Comparison of ENCODE assay signal across 8 cellular contexts in genomic region chr19:48810151-48810550, GRCh38. TPM values are rescaled to one million over a fixed set of nuclear protein-coding genes. Genes with fewer than 3 reads are reported as not detected.
DNase-seq lines count a peak whose midpoint lies in the region; ATAC-seq and TF ChIP-seq lines count a peak whose summit lies in the region.

No MANE protein-coding gene starts in this region.

- H3K4me3 ChIP-seq in kidney epithelial cell (ENCODE audit: low read depth, low read length) (peak overlapping the region; percentile 69), thoracic aorta (peak overlapping the region; percentile 83)

- H3K27me3 ChIP-seq in kidney epithelial cell (ENCODE audit: control insufficient read depth, insufficient read depth, low read length) (no peaks in the 10 kb centered on the region), thoracic aorta (replicated peaks; ENCODE audit: insufficient read depth) (no peaks in the 10 kb centered on the region)

- H3K4me1 Mint-ChIP-seq in activated CD8-positive, alpha-beta memory T cell treated with anti-CD3 and anti-CD28 coated beads, Interleukin-2, amount 10 ng/mL, durations not matched to agents 7 days and 5 days = peaks cover 23% of the 10 kb centered on the region

- CTCF ChIA-PET in activated CD8-positive, alpha-beta memory T cell treated with anti-CD3 and anti-CD28 coated beads, Interleukin-2, amount 10 ng/mL, durations not matched to agents 7 days and 5 days (lab: Charles Lee) = interaction anchor here (1.0 to 9.0 kb wide), 7 partner anchors 15 to 184 kb away, joined by 3 to 92 read pairs (median 7); partner anchors contain the start of genes GYS1, HSD17B14 and RUVBL2

- DNase-seq in activated CD8-positive, alpha-beta memory T cell treated with anti-CD3 and anti-CD28 coated beads, Interleukin-2, amount 10 ng/mL, durations not matched to agents 7 days and 5 days = no peak
- DNase-seq in activated CD8-positive, alpha-beta memory T cell treated with anti-CD3 and anti-CD28 coated beads for 24 hours = no peak
- no peak for DNase-seq in activated naive CD4-positive, alpha-beta T cell treated with anti-CD3 and anti-CD28 coated beads, Interleukin-2, amount 50 U/mL, for 72 hours (ENCODE audit: low spot score in 2 of 2)
- DNase-seq in kidney epithelial cell (ENCODE audit: low read depth) (no peak), thoracic aorta (ENCODE audit: low spot score) (no peak), NCI-H1092 treated with DMSO at 0.1 percent for 48 hours (lab: John Stamatoyannopoulos, UW) (no peak), medulla oblongata (ENCODE audit: extremely low spot score) (no peak)

- peaks cover 6 to 26% of the 10 kb centered on the region in 2 donors for H3K4me1 ChIP-seq in thoracic aorta (ENCODE audit: control insufficient read depth in 1 of 2, low read depth in 2 of 2)

- TF ChIP-seq CTCF in kidney epithelial cell (IDR thresholded peaks at IDR 0.05; ENCODE audit: insufficient read depth, low read length, poor library complexity, severe bottlenecking) = no peak
- TF ChIP-seq CTCF in thoracic aorta (IDR thresholded peaks at IDR 0.05) = no peak

- no peaks in the 10 kb centered on the region for H3K27me3 Mint-ChIP-seq in activated CD8-positive, alpha-beta memory T cell treated with anti-CD3 and anti-CD28 coated beads, Interleukin-2, amount 10 ng/mL, durations not matched to agents 7 days and 5 days

- peak overlapping the region; percentile 35 for H3K27ac Mint-ChIP-seq in activated CD8-positive, alpha-beta memory T cell treated with anti-CD3 and anti-CD28 coated beads, Interleukin-2, amount 10 ng/mL, durations not matched to agents 7 days and 5 days
- peak overlapping the region; percentile 82 to 90 for H3K27ac Mint-ChIP-seq in activated naive CD4-positive, alpha-beta T cell treated with anti-CD3 and anti-CD28 coated beads, Interleukin-2, amount 50 U/mL, for 72 hours

- H3K27ac ChIP-seq in thoracic aorta = peak overlapping the region; percentile 81 to 91

- no peak for ATAC-seq in activated CD8-positive, alpha-beta memory T cell treated with anti-CD3 and anti-CD28 coated beads, Interleukin-2, amount 10 ng/mL, durations not matched to agents 7 days and 5 days
- ATAC-seq in activated naive CD4-positive, alpha-beta T cell treated with anti-CD3 and anti-CD28 coated beads, Interleukin-2, amount 50 U/mL, for 72 hours = no peak
- no peak for ATAC-seq in thoracic aorta (ENCODE audit: insufficient number of reproducible peaks, low FRiP score, low read depth)
- ATAC-seq in esophagus mucosa = no peak

- no peaks in the 10 kb centered on the region for H3K36me3 Mint-ChIP-seq in activated CD8-positive, alpha-beta memory T cell treated with anti-CD3 and anti-CD28 coated beads, Interleukin-2, amount 10 ng/mL, durations not matched to agents 7 days and 5 days
- H3K36me3 Mint-ChIP-seq in activated naive CD4-positive, alpha-beta T cell treated with anti-CD3 and anti-CD28 coated beads, Interleukin-2, amount 50 U/mL, for 72 hours = peaks cover 0 to 4% of the 10 kb centered on the region in 2 donors

- no peaks in the 10 kb centered on the region for H3K9me3 Mint-ChIP-seq in activated CD8-positive, alpha-beta memory T cell treated with anti-CD3 and anti-CD28 coated beads, Interleukin-2, amount 10 ng/mL, durations not matched to agents 7 days and 5 days (ENCODE audit: low read depth)
- no peaks in the 10 kb centered on the region for H3K9me3 Mint-ChIP-seq in activated naive CD4-positive, alpha-beta T cell treated with anti-CD3 and anti-CD28 coated beads, Interleukin-2, amount 50 U/mL, for 72 hours

- H3K4me3 Mint-ChIP-seq in activated CD8-positive, alpha-beta memory T cell treated with anti-CD3 and anti-CD28 coated beads, Interleukin-2, amount 10 ng/mL, durations not matched to agents 7 days and 5 days = peak overlapping the region; percentile 79

- H3K36me3 ChIP-seq in kidney epithelial cell (ENCODE audit: control insufficient read depth, insufficient read depth, low read length) (peaks cover 2% of the 10 kb centered on the region), thoracic aorta (peaks cover 4% of the 10 kb centered on the region)

- no peaks in the 10 kb centered on the region for H3K9me3 ChIP-seq in thoracic aorta

RNA-seq across cellular contexts. Expression of gene BCAT2, which starts 0.7 kb away (rescaled TPM):
- total RNA-seq in activated CD8-positive, alpha-beta memory T cell treated with anti-CD3 and anti-CD28 coated beads, Interleukin-2, amount 10 ng/mL, durations not matched to agents 7 days and 5 days = 10 to 100 TPM; 46.7 to 54.6 TPM
- total RNA-seq in activated naive CD4-positive, alpha-beta T cell treated with anti-CD3 and anti-CD28 coated beads, Interleukin-2, amount 50 U/mL, for 72 hours = 10 to 100 TPM; 33.9 to 72.1 TPM
- total RNA-seq in kidney epithelial cell (47.7 and 56.8 TPM in 2 replicates), thoracic aorta (10 to 100 TPM; 26.5 to 38.4 TPM), esophagus mucosa (31.0 TPM)

RNA-seq across cellular contexts. Expression of gene HSD17B14, which starts 26.1 kb away (rescaled TPM):
- total RNA-seq in activated CD8-positive, alpha-beta memory T cell treated with anti-CD3 and anti-CD28 coated beads, Interleukin-2, amount 10 ng/mL, durations not matched to agents 7 days and 5 days = under 1 TPM; 0.38 to 0.59 TPM
- total RNA-seq in activated naive CD4-positive, alpha-beta T cell treated with anti-CD3 and anti-CD28 coated beads, Interleukin-2, amount 50 U/mL, for 72 hours = 1 to 10 TPM; 1.3 to 1.7 TPM
- 10.2 and 15.0 TPM in 2 replicates for total RNA-seq in kidney epithelial cell
- 10 to 100 TPM; 10.2 to 16.8 TPM for total RNA-seq in thoracic aorta
- 0.40 TPM for total RNA-seq in esophagus mucosa

RNA-seq across cellular contexts. Expression of gene FGF21, which starts 54.8 kb away (rescaled TPM):
- not detected for total RNA-seq in activated CD8-positive, alpha-beta memory T cell treated with anti-CD3 and anti-CD28 coated beads, Interleukin-2, amount 10 ng/mL, durations not matched to agents 7 days and 5 days
- not detected for total RNA-seq in activated naive CD4-positive, alpha-beta T cell treated with anti-CD3 and anti-CD28 coated beads, Interleukin-2, amount 50 U/mL, for 72 hours
- 0.13 TPM in 1 of 2 replicates, not detected in the other for total RNA-seq in kidney epithelial cell
- not detected for total RNA-seq in thoracic aorta
- total RNA-seq in esophagus mucosa = not detected

RNA-seq across cellular contexts. Expression of gene FUT1, which starts 57.7 kb away (rescaled TPM):
- total RNA-seq in activated CD8-positive, alpha-beta memory T cell treated with anti-CD3 and anti-CD28 coated beads, Interleukin-2, amount 10 ng/mL, durations not matched to agents 7 days and 5 days = under 1 TPM; 0.06 to 0.09 TPM
- total RNA-seq in activated naive CD4-positive, alpha-beta T cell treated with anti-CD3 and anti-CD28 coated beads, Interleukin-2, amount 50 U/mL, for 72 hours = under 1 TPM in 1 of 2 donors, not detected in 1; 0.41 TPM
- total RNA-seq in kidney epithelial cell (10.4 and 12.3 TPM in 2 replicates), thoracic aorta (under 1 TPM; 0.27 to 0.99 TPM), esophagus mucosa (6.1 TPM)

RNA-seq across cellular contexts. Expression of gene PLEKHA4, which starts 58.3 kb away (rescaled TPM):
- total RNA-seq in activated CD8-positive, alpha-beta memory T cell treated with anti-CD3 and anti-CD28 coated beads, Interleukin-2, amount 10 ng/mL, durations not matched to agents 7 days and 5 days = 1 to 10 TPM; 2.2 to 5.6 TPM
- total RNA-seq in activated naive CD4-positive, alpha-beta T cell treated with anti-CD3 and anti-CD28 coated beads, Interleukin-2, amount 50 U/mL, for 72 hours = 10 to 100 TPM in 1 of 2 donors, 1 to 10 TPM in 1; 9.1 to 20.3 TPM
- 10.0 and 11.1 TPM in 2 replicates for total RNA-seq in kidney epithelial cell
- 10 to 100 TPM; 45.1 to 45.2 TPM for total RNA-seq in thoracic aorta
- 8.1 TPM for total RNA-seq in esophagus mucosa
